8 cellular contexts compared by ENCODE assay signal in genomic region chr1:52055066-52055853, GRCh38. TPM values are rescaled to one million over a fixed set of nuclear protein-coding genes. Genes with fewer than 3 reads are reported as not detected.
DNase-seq lines count a peak whose midpoint lies in the region; ATAC-seq, FAIRE-seq and TF ChIP-seq lines count a peak whose summit lies in the region.

Gene TXNDC12, minus strand, starts transcription at chr1:52055191. Its CDS starts 95 bp downstream, at chr1:52055096.

- peak within 1 kb of the TSS; percentile 92 for H3K27ac ChIP-seq in A673 (ENCODE audit: low read depth, low read length, poor library complexity, severe bottlenecking)
- peak within 1 kb of the TSS; percentile 81 to 89 for H3K27ac ChIP-seq in small intestine (ENCODE audit: low read depth in 1 of 2, low read length in 1 of 2)

- H3K9me3 Mint-ChIP-seq in WTC11 = no peaks in the 10 kb centered on the region

- H3K36me3 Mint-ChIP-seq in WTC11 = peaks cover 28% of the 10 kb centered on the region

- H3K4me3 ChIP-seq in A673 (ENCODE audit: low read depth, low read length, poor library complexity, severe bottlenecking) (peak within 1 kb of the TSS; percentile 80), bronchial epithelial cell (ENCODE audit: low read depth, low read length) (peak within 1 kb of the TSS; percentile 62), small intestine (ENCODE audit: low read depth in 1 of 2, low read length in 2 of 2) (peak within 1 kb of the TSS; percentile 93 to 96)

- H3K4me1 ChIP-seq in A673 (ENCODE audit: insufficient read depth, low read length, poor library complexity, severe bottlenecking) = peaks cover 30% of the 10 kb centered on the region
- peaks cover 2 to 8% of the 10 kb centered on the region in 2 donors for H3K4me1 ChIP-seq in small intestine (ENCODE audit: control insufficient read depth in 2 of 2, insufficient read depth in 1 of 2, low read depth in 1 of 2, low read length in 1 of 2)

- ATAC-seq in GM18861 (IDR thresholded peaks at IDR 0.05; ENCODE audit: unreplicated experiment) = peak; percentile 38
- ATAC-seq in HG03159 (IDR thresholded peaks at IDR 0.05; ENCODE audit: unreplicated experiment) = peak; percentile 30
- ATAC-seq in WTC11 = peak; percentile 77

- H3K27me3 Mint-ChIP-seq in WTC11 (ENCODE audit: low read depth) = no peaks in the 10 kb centered on the region

- no peak for TF ChIP-seq CTCF in A673 (conservative IDR thresholded peaks at IDR 0.05; ENCODE audit: low read depth, low read length)
- TF ChIP-seq CTCF in WTC11 (IDR thresholded peaks at IDR 0.05) = no peak
- no peak for TF ChIP-seq CTCF in bronchial epithelial cell (IDR thresholded peaks at IDR 0.05; ENCODE audit: insufficient read depth, low read length, severe bottlenecking)

- H3K27me3 ChIP-seq in A673 (replicated peaks; ENCODE audit: insufficient read depth, low read depth, low read length, poor library complexity) (no peaks in the 10 kb centered on the region), bronchial epithelial cell (ENCODE audit: control insufficient read depth, insufficient read depth, low read length) (no peaks in the 10 kb centered on the region), small intestine (ENCODE audit: control insufficient read depth in 2 of 2, insufficient read depth in 2 of 2, low read length in 2 of 2) (no peaks in the 10 kb centered on the region)

- POLR2A ChIA-PET in A673 (lab: Charles Lee; ENCODE audit: low non-redundant PET) = interaction anchor here (0.5 to 1.0 kb wide), 6 partner anchors 25 to 641 kb away, joined by 3 to 10 read pairs (median 4); partner anchors contain the start of gene PRPF38A
- POLR2A ChIA-PET in WTC11 (lab: Charles Lee) = interaction anchor here (0.6 to 2.3 kb wide), 8 partner anchors 22 to 349 kb away, joined by 3 to 11 read pairs (median 6); partner anchors contain the start of genes KTI12, ORC1 and PRPF38A

- CTCF ChIA-PET in A673 (lab: Charles Lee) = interaction anchor here (0.8 to 1.3 kb wide), 2 partner anchors 158 to 313 kb away, joined by 3 read pairs; no protein-coding TSS in a partner anchor
- CTCF ChIA-PET in WTC11 (lab: Charles Lee) = interaction anchor here (1.7 to 2.6 kb wide), 2 partner anchors 158 to 293 kb away, joined by 6 to 12 read pairs; no protein-coding TSS in a partner anchor

- H3K27ac Mint-ChIP-seq in WTC11 = peak within 1 kb of the TSS; percentile 99

- 0 to 1% (median 1%) methylated on average over 38 to 45 of the region's 45 CpGs for WGBS in small intestine, 3 donors

- no TSS peak for BruUV-seq in A673 (replicated peaks; lab: Mats Ljungman, UMichigan)

- no peaks in the 10 kb centered on the region for H3K9me3 ChIP-seq in A673 (ENCODE audit: low read depth, low read length, poor library complexity, severe bottlenecking)
- no peaks in the 10 kb centered on the region for H3K9me3 ChIP-seq in small intestine (ENCODE audit: control insufficient read depth, low read depth)

- no peak for FAIRE-seq in bronchial epithelial cell (lab: Jason Lieb, UNC)
- no peak for FAIRE-seq in small intestine (lab: Jason Lieb, UNC)

- peak; percentile 93 for DNase-seq in A673 (ENCODE audit: low spot score)
- peak; percentile 95 for DNase-seq in NCI-H2227 treated with DMSO at 0.1 percent for 48 hours (lab: John Stamatoyannopoulos, UW)
- peak; percentile 76 for DNase-seq in WTC11 (ENCODE audit: low spot score)
- DNase-seq in bronchial epithelial cell (ENCODE audit: low read depth) = peak; percentile 91
- DNase-seq in iPS-NIHi7 (ENCODE audit: extremely low spot score) = peak; percentile 86
- DNase-seq in small intestine = peak; percentile 95

- intact Hi-C loops in A673 (cut with micrococcal nuclease; ENCODE audit: unreplicated experiment) = no loop called here

- H3K36me3 ChIP-seq in A673 (ENCODE audit: insufficient read depth, low read length, poor library complexity, severe bottlenecking) (peaks cover 7% of the 10 kb centered on the region), bronchial epithelial cell (ENCODE audit: control insufficient read depth, insufficient read depth, low read length) (peaks cover 10% of the 10 kb centered on the region), small intestine (ENCODE audit: control insufficient read depth in 2 of 2, insufficient read depth in 2 of 2, low read length in 2 of 2) (no peaks in the 10 kb centered on the region)

- peaks cover 33% of the 10 kb centered on the region for H3K4me1 Mint-ChIP-seq in WTC11

- H3K4me3 Mint-ChIP-seq in WTC11 = peak within 1 kb of the TSS; percentile 97

TF ChIP-seq in WTC11, 78 proteins besides CTCF, POLR2A, EP300 and RAD21 (continues in another document):
- peak; percentile 68; the same call in 1 of the 2 replicates for TF ChIP-seq PRRX2 (CRISPR knock-in tag; IDR thresholded peaks at IDR 0.05)
- TF ChIP-seq ZSCAN18 (CRISPR knock-in tag; IDR thresholded peaks at IDR 0.05) = no peak
- TF ChIP-seq RELA (CRISPR knock-in tag; IDR thresholded peaks at IDR 0.05; ENCODE audit: borderline replicate concordance) = 0 out of 2 replicates have a peak, but pooled peaks have one; percentile 17
- no peak for TF ChIP-seq SMAD3 (CRISPR knock-in tag; IDR thresholded peaks at IDR 0.05; ENCODE audit: borderline replicate concordance)
- no peak for TF ChIP-seq OVOL2 (CRISPR knock-in tag; IDR thresholded peaks at IDR 0.05; ENCODE audit: borderline replicate concordance)
- TF ChIP-seq E2F5 (CRISPR knock-in tag; IDR thresholded peaks at IDR 0.05) = peak; percentile 61; the same call in 1 of the 2 replicates
- 0 out of 2 replicates have a peak, but pooled peaks have one; percentile 16 for TF ChIP-seq ZNF416 (CRISPR knock-in tag; IDR thresholded peaks at IDR 0.05)
- TF ChIP-seq ATF2 (CRISPR knock-in tag; IDR thresholded peaks at IDR 0.05; ENCODE audit: borderline replicate concordance, low read depth) = no peak
- TF ChIP-seq IRF2 (CRISPR knock-in tag; IDR thresholded peaks at IDR 0.05; ENCODE audit: borderline replicate concordance, low read depth) = no peak
- no peak for TF ChIP-seq ZNF532 (CRISPR knock-in tag; IDR thresholded peaks at IDR 0.05; ENCODE audit: borderline replicate concordance)
- peak; percentile 83 for TF ChIP-seq SMAD4 (CRISPR knock-in tag; IDR thresholded peaks at IDR 0.05)
- TF ChIP-seq ZNF263 (CRISPR knock-in tag; IDR thresholded peaks at IDR 0.05; ENCODE audit: low read depth) = no peak

RNA-seq across cellular contexts. Expression of gene TXNDC12, which starts in this region (rescaled TPM):
- total RNA-seq in A673 (2021) = 56.0 and 70.1 TPM in 2 replicates
- 80.6 to 89.2 TPM (median 80.9 TPM) in 3 replicates for total RNA-seq in WTC11 (2021)
- total RNA-seq in bronchial epithelial cell = 35.5 and 54.8 TPM in 2 replicates
- polyA plus RNA-seq in small intestine = 10 to 100 TPM in 2 of 3 donors, 1 to 10 TPM in 1; 8.9 to 43.3 (median 11.6) TPM

Comparison
In these comparisons a context has a peak if more than half of its experiments do, and no peak if none do; other contexts are left out.
1. Peak in every context shown above with its lines: DNase-seq, ATAC-seq, H3K4me3 ChIP-seq and H3K27ac ChIP-seq.